25 cellular contexts compared by ENCODE assay signal in the genomic region with DNA sequence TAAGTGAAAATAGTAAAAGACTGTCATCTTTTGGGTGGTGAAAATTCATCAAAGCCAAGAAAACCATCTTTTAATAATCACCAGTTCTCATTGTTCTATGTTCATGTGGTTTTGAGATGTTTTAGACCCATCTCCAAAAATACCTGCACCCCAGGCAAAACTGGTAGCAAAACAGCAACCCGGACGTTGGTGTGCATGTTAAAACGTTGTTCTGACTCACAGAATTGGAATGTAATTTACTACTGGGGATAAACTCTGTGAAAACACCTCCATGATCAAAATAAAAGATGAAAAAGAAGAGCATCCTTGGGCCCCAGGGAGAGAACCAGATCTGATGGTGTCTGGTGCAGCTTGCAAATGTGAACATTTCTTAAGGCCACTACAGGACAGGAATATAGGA.
"Had no signal": no experiment of that assay in that cellular context is flagged by ENCODE, and none has a peak within 500 bp of the region (broad histone marks: within the 10 kb centered on the region; RNA-seq: fewer than 3 reads in every experiment).

No MANE protein-coding gene starts in this region.

- H3K4me1 ChIP-seq: adrenal gland, esophagus muscularis mucosa, tibial nerve had no signal

- H3K4me3 ChIP-seq: adrenal gland, esophagus muscularis mucosa, ovary, smooth muscle cell, tibial nerve had no signal

- H3K27me3 ChIP-seq: adrenal gland, esophagus muscularis mucosa, ovary, tibial nerve had no signal

- H3K9me3 ChIP-seq: adrenal gland, esophagus muscularis mucosa, ovary, tibial nerve had no signal

- ATAC-seq: activated CD4-positive, CD25-positive, alpha-beta regulatory T cell treated with anti-CD3 and anti-CD28 coated beads, Interleukin-2, amount 50 U/mL, for 24 hours; left cardiac atrium; left ventricle myocardium superior had no signal

- H3K4me2 ChIP-seq: smooth muscle cell had no signal

- H3K36me3 ChIP-seq: adrenal gland, esophagus muscularis mucosa, ovary, tibial nerve, WERI-Rb-1 had no signal

- DNase-seq: activated CD4-positive, alpha-beta memory T cell treated with anti-CD3 and anti-CD28 coated beads for 36 hours; activated CD4-positive, alpha-beta T cell treated with anti-CD3 and anti-CD28 coated beads, Interleukin-2, amount 10 ng/mL, durations not matched to agents 24 days and 14 days; activated CD8-positive, alpha-beta memory T cell treated with anti-CD3 and anti-CD28 coated beads, Interleukin-2, amount 50 U/mL, for 4 hours; activated effector memory CD4-positive, alpha-beta T cell treated with anti-CD3 and anti-CD28 coated beads, Interleukin-2, amount 50 U/mL, for 16 hours; activated naive CD4-positive, alpha-beta T cell treated with anti-CD3 and anti-CD28 coated beads for 36 hours; activated naive CD8-positive, alpha-beta T cell treated with anti-CD3 and anti-CD28 coated beads for 36 hours; activated T-cell treated with anti-CD3 and anti-CD28 coated beads, Interleukin-2, amount 50 U/mL, for 1 hour; adrenal gland; aorta; caudate nucleus; foreskin melanocyte; left cardiac atrium; left ventricle myocardium superior; naive B cell; nephron progenitor cell; ovary; stimulated activated CD4-positive, alpha-beta T cell treated with anti-CD3 and anti-CD28 coated beads, Interleukin-15, amount 100 ng/mL, for 24 hours; stimulated activated CD4-positive, alpha-beta T cell treated with anti-CD3 and anti-CD28 coated beads, Interleukin-2, amount 100 ng/mL, for 24 hours; stimulated activated naive CD4-positive, alpha-beta T cell treated with Interleukin-2 at 50 U/mL for 16 hours; T-helper 9 cell; WERI-Rb-1 had no signal

- H3K27ac ChIP-seq: adrenal gland, esophagus muscularis mucosa, ovary, tibial nerve, WERI-Rb-1 had no signal
